In the genomic region with DNA sequence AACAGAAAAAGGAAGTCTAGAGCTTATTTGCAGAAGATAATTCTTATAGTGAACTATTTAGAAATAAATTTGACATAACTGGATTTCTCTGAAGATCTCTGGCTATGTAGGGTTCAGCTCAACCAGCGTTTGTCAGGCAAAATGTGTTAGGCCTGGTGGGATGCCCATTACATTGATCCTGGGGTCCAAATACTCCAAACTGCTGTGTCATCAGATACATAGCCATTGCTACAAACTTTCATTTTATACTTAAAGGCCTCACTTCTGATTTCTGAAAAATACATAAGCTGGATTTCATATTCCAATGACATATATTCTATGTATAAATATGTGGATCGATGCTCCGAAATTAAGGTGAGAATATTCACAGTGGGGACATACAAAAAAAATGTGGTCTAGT, we compare ENCODE assay signal across 28 cellular contexts.
"Had no signal": no experiment of that assay in that cellular context is flagged by ENCODE, and none has a peak within 500 bp of the region (broad histone marks: within the 10 kb centered on the region; RNA-seq: fewer than 3 reads in every experiment).

No MANE protein-coding gene starts in this region.

- DNase-seq: colonic mucosa; cortex of kidney; dermis blood vessel endothelial cell; dorsolateral prefrontal cortex; effector CD4-positive, alpha-beta T cell; effector CD8-positive, alpha-beta T cell; effector memory CD4-positive, alpha-beta T cell; effector memory CD8-positive, alpha-beta T cell; endodermal cell; erythroblast; esophagus squamous epithelium; foreskin fibroblast; foreskin keratinocyte; foreskin melanocyte; gastrocnemius medialis; glutamatergic neuron; head of caudate nucleus; heart left ventricle; heart right ventricle had no signal

- H3K9me3 ChIP-seq: colonic mucosa, esophagus muscularis mucosa, esophagus squamous epithelium, gastrocnemius medialis, gastroesophageal sphincter, heart left ventricle, heart right ventricle had no signal

- FAIRE-seq: colon, endometrium, endothelial cell of umbilical vein, frontal cortex had no signal

- H3K27ac ChIP-seq: colonic mucosa, coronary artery, dorsolateral prefrontal cortex, epithelial cell of prostate, esophagus muscularis mucosa, esophagus squamous epithelium, foreskin keratinocyte, gastrocnemius medialis, gastroesophageal sphincter, heart left ventricle, heart right ventricle had no signal

- ATAC-seq: effector memory CD8-positive, alpha-beta T cell; esophagus mucosa; foreskin keratinocyte; gastrocnemius medialis; gastroesophageal sphincter; heart left ventricle; heart right ventricle had no signal

- H3K4me1 ChIP-seq: colonic mucosa, esophagus muscularis mucosa, esophagus squamous epithelium, foreskin keratinocyte, gastrocnemius medialis, gastroesophageal sphincter, heart left ventricle, heart right ventricle had no signal

- H3K36me3 ChIP-seq: colonic mucosa, esophagus muscularis mucosa, esophagus squamous epithelium, gastrocnemius medialis, gastroesophageal sphincter, heart left ventricle, heart right ventricle had no signal

- H3K27me3 ChIP-seq: colonic mucosa, dorsolateral prefrontal cortex, esophagus muscularis mucosa, esophagus squamous epithelium, foreskin keratinocyte, gastrocnemius medialis, gastroesophageal sphincter, heart left ventricle, heart right ventricle had no signal

- H3K4me3 ChIP-seq: colonic mucosa, coronary artery, dorsolateral prefrontal cortex, esophagus muscularis mucosa, esophagus squamous epithelium, gastrocnemius medialis, gastroesophageal sphincter, heart left ventricle, heart right ventricle had no signal
